ENCODE assay signal across 19 cellular contexts in genomic region chr5:36168737-36169136, GRCh38.
"Had no signal": no experiment of that assay in that cellular context is flagged by ENCODE, and none has a peak within 500 bp of the region (broad histone marks: within the 10 kb centered on the region; RNA-seq: fewer than 3 reads in every experiment).

No MANE protein-coding gene starts in this region.

- ATAC-seq: right cardiac atrium; stimulated activated naive CD8-positive, alpha-beta T cell treated with anti-CD3 and anti-CD28 coated beads, Interleukin-15, Interleukin-2, amounts not matched to agents 100 U/mL and 50 U/mL, for 24 hours had no signal

- H3K27ac ChIP-seq: brain microvascular endothelial cell, SJSA1, suprapubic skin had no signal

- H3K9me3 Mint-ChIP-seq: activated naive CD4-positive, alpha-beta T cell treated with anti-CD3 and anti-CD28 coated beads, Interleukin-2, amount 50 U/mL, for 24 hours; nephron; type B pancreatic cell had no signal

- DNase-seq: activated CD8-positive, alpha-beta memory T cell treated with anti-CD3 and anti-CD28 coated beads, Interleukin-2, amount 50 U/mL, for 48 hours; brain microvascular endothelial cell; cerebellar nuclear complex; effector memory CD4-positive, alpha-beta T cell; foreskin melanocyte; head of caudate nucleus; kidney glomerular epithelial cell; occipital lobe; right cardiac atrium; stimulated activated CD4-positive, alpha-beta T cell treated with anti-CD3 and anti-CD28 coated beads, Interleukin-4, amount 100 ng/mL, for 24 hours; stimulated activated naive CD8-positive, alpha-beta T cell treated with anti-CD3 and anti-CD28 coated beads, Interleukin-15, Interleukin-2, amounts not matched to agents 100 U/mL and 50 U/mL, for 24 hours; T1000 had no signal

- H3K27ac Mint-ChIP-seq: nephron, progenitor cell of endocrine pancreas, type B pancreatic cell had no signal

- H3K27me3 Mint-ChIP-seq: activated naive CD4-positive, alpha-beta T cell treated with anti-CD3 and anti-CD28 coated beads, Interleukin-2, amount 50 U/mL, for 24 hours; progenitor cell of endocrine pancreas; type B pancreatic cell had no signal

- H3K9me3 ChIP-seq: SJSA1, suprapubic skin had no signal

- H3K4me3 Mint-ChIP-seq: activated naive CD4-positive, alpha-beta T cell treated with anti-CD3 and anti-CD28 coated beads, Interleukin-2, amount 50 U/mL, for 24 hours; nephron; type B pancreatic cell had no signal

- H3K4me3 ChIP-seq: SJSA1, skin epidermis, suprapubic skin had no signal

- H3K4me1 ChIP-seq: SJSA1, suprapubic skin had no signal

- H3K27me3 ChIP-seq: brain microvascular endothelial cell, SJSA1, suprapubic skin had no signal
